In genomic region chr10:106181491-106181890, GRCh38 we compare ENCODE assay signal across 24 cellular contexts.
DNase-seq lines count a peak whose midpoint lies in the region; TF ChIP-seq lines count a peak whose summit lies in the region.
"Had no signal": no experiment of that assay in that cellular context is flagged by ENCODE, and none has a peak within 500 bp of the region (broad histone marks: within the 10 kb centered on the region; RNA-seq: fewer than 3 reads in every experiment).

No MANE protein-coding gene starts in this region.

- intact Hi-C loops in posterior vena cava (cut with DNase I) = no loop called here
- intact Hi-C loops in testis (cut with DNase I; ENCODE audit: low total_unique reads) = no loop called here

- DNase-seq in GM04503 (ENCODE audit: low read depth) (peak; percentile 46), astrocyte of the spinal cord (ENCODE audit: low read depth, low spot score) (peak; percentile 3), fibroblast of villous mesenchyme (ENCODE audit: low read depth) (peak; percentile 78), posterior vena cava (ENCODE audit: low spot score) (no peak), glomerular visceral epithelial cell (ENCODE audit: extremely low spot score) (no peak), testis (no peak), inferior parietal cortex (ENCODE audit: extremely low spot score) (no peak)
- DNase-seq: activated CD8-positive, alpha-beta memory T cell treated with anti-CD3 and anti-CD28 coated beads for 24 hours; activated effector memory CD4-positive, alpha-beta T cell treated with Interleukin-2 at 50 U/mL for 16 hours; activated naive CD8-positive, alpha-beta T cell treated with anti-CD3 and anti-CD28 coated beads for 36 hours; CD4-positive, CD25-positive, alpha-beta regulatory T cell; cerebellar nuclear complex; hypothalamus; immature natural killer cell; left ventricle myocardium superior; NCI-H1048; NCI-H1694 treated with DMSO at 0.1 percent for 48 hours; NCI-H2171 treated with DMSO at 0.1 percent for 48 hours; NCI-H524 treated with DMSO at 0.1 percent for 48 hours; NK-92 treated with Interleukin-12 subunit alpha and Interleukin-12 subunit beta, amount 100 ng/mL, for 24 hours; PC-3; stimulated activated CD4-positive, alpha-beta T cell treated with anti-CD3 and anti-CD28 coated beads, Interleukin-2, amount 100 ng/mL, for 48 hours; T-helper 17 cell had no signal

- H3K4me3 ChIP-seq in astrocyte of the spinal cord (ENCODE audit: low read depth, low read length) (no peak overlapping the region), fibroblast of villous mesenchyme (ENCODE audit: low read depth, low read length) (no peak overlapping the region), testis (no peak overlapping the region)
- H3K4me3 ChIP-seq: gastroesophageal sphincter had no signal

- TF ChIP-seq POLR2A in testis (IDR thresholded peaks at IDR 0.05) = no peak

- WGBS in testis, 2 donors = 66 to 74% methylated on average over 3 of the region's 3 CpGs

- no peak overlapping the region for H3K27ac ChIP-seq in testis
- H3K27ac ChIP-seq: gastroesophageal sphincter had no signal

- no peaks in the 10 kb centered on the region for H3K4me1 ChIP-seq in testis
- H3K4me1 ChIP-seq: gastroesophageal sphincter had no signal

- no peaks in the 10 kb centered on the region for H3K9me3 ChIP-seq in testis
- H3K9me3 ChIP-seq: gastroesophageal sphincter had no signal

- no peaks in the 10 kb centered on the region for H3K27me3 ChIP-seq in testis
- H3K27me3 ChIP-seq: gastroesophageal sphincter had no signal

- in situ Hi-C loops in astrocyte of the spinal cord (cut with HindIII; ENCODE audit: low sequenced_read_pairs) = no loop called here

- TF ChIP-seq CTCF in astrocyte of the spinal cord (IDR thresholded peaks at IDR 0.05; ENCODE audit: low read depth, low read length) (no peak), fibroblast of villous mesenchyme (IDR thresholded peaks at IDR 0.05; ENCODE audit: insufficient read depth, low read depth, low read length) (no peak), testis (IDR thresholded peaks at IDR 0.05) (no peak)

- no peaks in the 10 kb centered on the region for H3K36me3 ChIP-seq in testis (ENCODE audit: low read depth, missing control alignments)
- H3K36me3 ChIP-seq: gastroesophageal sphincter had no signal

Comparison
In these comparisons a context has a peak if more than half of its experiments do, and no peak if none do; other contexts are left out.
1. DNase-seq: peak in GM04503 (single experiment), astrocyte of the spinal cord (single experiment) and fibroblast of villous mesenchyme (single experiment); none in posterior vena cava (single experiment), glomerular visceral epithelial cell (single experiment), testis (single experiment) and inferior parietal cortex (single experiment).